8 cellular contexts compared by ENCODE assay signal in the genomic region with DNA sequence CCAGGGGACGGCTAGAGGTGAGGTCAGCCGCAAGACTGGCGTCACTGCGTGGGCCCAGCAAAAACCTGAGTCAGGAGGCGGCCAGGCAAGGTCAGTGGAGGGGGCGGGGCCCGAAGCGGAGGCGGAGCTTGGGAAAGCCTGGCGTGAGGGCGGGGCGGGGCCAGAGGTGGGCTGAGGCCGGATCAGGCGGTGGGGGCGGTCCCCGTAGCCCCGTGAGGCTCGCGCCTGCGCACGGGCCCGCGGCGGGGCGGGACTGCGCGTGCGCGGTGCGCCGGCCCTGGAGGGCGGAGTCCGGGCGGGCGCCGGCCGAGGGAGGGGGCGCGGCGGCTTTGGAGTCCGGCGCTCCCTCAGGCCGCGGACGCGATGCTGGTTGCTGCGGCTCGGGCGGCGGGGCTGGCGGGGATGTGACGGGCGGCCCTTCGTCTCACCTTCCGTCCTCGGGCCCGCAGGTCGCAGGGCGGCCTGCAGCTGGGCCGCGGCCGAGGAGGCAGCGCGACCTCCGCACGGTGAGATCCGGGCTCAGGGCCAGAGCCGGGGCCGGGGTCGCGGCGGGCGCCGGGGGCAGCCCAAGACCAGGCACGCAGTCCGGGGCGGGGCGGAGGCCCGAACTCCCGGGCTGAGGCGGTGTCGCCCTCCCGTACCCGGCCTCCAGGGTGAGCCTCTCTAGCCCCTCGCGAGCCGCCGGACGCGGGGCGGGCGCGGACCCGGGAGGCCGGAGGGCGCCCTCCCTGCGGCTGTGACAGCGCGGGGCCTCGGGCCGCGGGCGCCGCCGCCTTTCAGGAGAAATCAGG. TPM values are rescaled to one million over a fixed set of nuclear protein-coding genes. Genes with fewer than 3 reads are reported as not detected.
DNase-seq lines count a peak whose midpoint lies in the region; FAIRE-seq and TF ChIP-seq lines count a peak whose summit lies in the region.

A gene with protein sequence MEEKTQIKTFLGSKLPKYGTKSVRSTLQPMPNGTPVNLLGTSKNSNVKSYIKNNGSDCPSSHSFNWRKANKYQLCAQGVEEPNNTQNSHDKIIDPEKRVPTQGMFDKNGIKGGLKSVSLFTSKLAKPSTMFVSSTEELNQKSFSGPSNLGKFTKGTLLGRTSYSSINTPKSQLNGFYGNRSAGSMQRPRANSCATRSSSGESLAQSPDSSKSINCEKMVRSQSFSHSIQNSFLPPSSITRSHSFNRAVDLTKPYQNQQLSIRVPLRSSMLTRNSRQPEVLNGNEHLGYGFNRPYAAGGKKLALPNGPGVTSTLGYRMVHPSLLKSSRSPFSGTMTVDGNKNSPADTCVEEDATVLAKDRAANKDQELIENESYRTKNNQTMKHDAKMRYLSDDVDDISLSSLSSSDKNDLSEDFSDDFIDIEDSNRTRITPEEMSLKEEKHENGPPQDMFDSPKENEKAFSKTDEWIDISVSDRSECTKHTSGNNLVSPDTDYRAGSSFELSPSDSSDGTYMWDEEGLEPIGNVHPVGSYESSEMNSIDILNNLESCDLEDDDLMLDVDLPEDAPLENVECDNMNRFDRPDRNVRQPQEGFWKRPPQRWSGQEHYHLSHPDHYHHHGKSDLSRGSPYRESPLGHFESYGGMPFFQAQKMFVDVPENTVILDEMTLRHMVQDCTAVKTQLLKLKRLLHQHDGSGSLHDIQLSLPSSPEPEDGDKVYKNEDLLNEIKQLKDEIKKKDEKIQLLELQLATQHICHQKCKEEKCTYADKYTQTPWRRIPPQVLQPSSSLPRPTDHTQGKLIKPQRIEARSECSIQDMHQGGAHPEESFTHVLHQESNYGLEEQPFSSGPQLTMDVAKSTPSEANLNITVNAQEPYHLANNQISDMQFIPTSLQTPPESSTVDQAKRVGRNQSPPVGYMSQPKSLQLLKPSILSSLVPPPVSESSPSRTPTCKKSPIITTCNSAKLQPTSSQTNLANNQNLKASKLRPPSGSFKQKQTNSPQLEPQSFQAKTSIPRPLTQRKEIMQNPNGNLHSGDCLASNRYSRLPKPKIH (plus strand): TSS at position 287 of the 791 bp plus-strand sequence. CDS start 42,464 bp downstream, outside the sequence.

- peaks cover 42% of the 10 kb centered on the region; the same call in 1 of the 2 replicates for H3K79me2 ChIP-seq in OCI-LY7 (ENCODE audit: insufficient read depth, low read depth, low read length)

- no peaks in the 10 kb centered on the region for H3K36me3 ChIP-seq in OCI-LY7 (ENCODE audit: insufficient read depth, low read length)

- H3K9me3 ChIP-seq in OCI-LY7 (ENCODE audit: low read length): no peaks in the 10 kb centered on the region

- peaks cover 10% of the 10 kb centered on the region; the same call in 1 of the 2 replicates for H4K20me1 ChIP-seq in OCI-LY7 (ENCODE audit: insufficient read depth, low read length)

- CTCF ChIA-PET in OCI-LY7 (lab: Charles Lee; ENCODE audit: unreplicated experiment): no interaction called here

- H3K4me3 ChIP-seq in OCI-LY7 (ENCODE audit: low read depth, low read length, poor library complexity, severe bottlenecking) (peak within 1 kb of the TSS; percentile 86), epithelial cell of esophagus (ENCODE audit: low read length) (peak within 1 kb of the TSS; percentile 44)

- intact Hi-C loops in OCI-LY7 (cut with micrococcal nuclease; ENCODE audit: unreplicated experiment): loop anchor here (2.0 kb wide), 1 partner anchor 190 kb away; a partner anchor contains a TSS

- H3K4me1 ChIP-seq in OCI-LY7 (ENCODE audit: insufficient read depth, low read length, poor library complexity, severe bottlenecking): peaks cover 29% of the 10 kb centered on the region

- TF ChIP-seq CTCF in D721Med (IDR thresholded peaks at IDR 0.05; ENCODE audit: insufficient read depth, missing control alignments) (no peak), GM20000 (IDR thresholded peaks at IDR 0.05; ENCODE audit: extremely low read depth, missing control alignments) (no peak), OCI-LY7 (conservative IDR thresholded peaks at IDR 0.05; ENCODE audit: low read length) (peak; percentile 52), epithelial cell of esophagus (IDR thresholded peaks at IDR 0.05; ENCODE audit: insufficient read depth, low read depth, low read length, missing control alignments) (no peak)

- no TSS peak for BruUV-seq in OCI-LY7 (replicated peaks; lab: Mats Ljungman, UMichigan)

- H3K27ac ChIP-seq in OCI-LY7 (ENCODE audit: low read depth, low read length, poor library complexity, severe bottlenecking): peak within 1 kb of the TSS; percentile 73

- FAIRE-seq in D721Med (lab: Jason Lieb, UNC): no peak

- H2AFZ ChIP-seq in OCI-LY7 (ENCODE audit: low read length): peak within 1 kb of the TSS; percentile 84

- POLR2A ChIA-PET in OCI-LY7 (lab: Charles Lee): interaction anchor here (0.6 to 1.0 kb wide), 2 partner anchors 16 to 1532 kb away, joined by 3 read pairs; no protein-coding TSS in a partner anchor

- peak; percentile 90 for DNase-seq in D721Med (ENCODE audit: insufficient read length, low spot score)
- peak; percentile 99 for DNase-seq in GM20000 (ENCODE audit: low spot score)
- DNase-seq in HT-29 (ENCODE audit: low spot score): peak; percentile 92
- peak; percentile 91 for DNase-seq in OCI-LY7 (ENCODE audit: low spot score)
- peak; percentile 85 for DNase-seq in activated T-cell treated with anti-CD3 and anti-CD28 coated beads for 4 hours
- DNase-seq in epithelial cell of esophagus (ENCODE audit: low read depth): peak; percentile 95
- peak; percentile 97 for DNase-seq in mucosa of gallbladder (ENCODE audit: low spot score)
- DNase-seq in stimulated activated CD8-positive, alpha-beta memory T cell treated with anti-CD3 and anti-CD28 coated beads, Interleukin-4, amount 100 ng/mL, for 24 hours (ENCODE audit: low read depth): peak; percentile 96

- H3K9me2 ChIP-seq in OCI-LY7 (ENCODE audit: insufficient read depth, low read length): no peaks in the 10 kb centered on the region

- H3K4me2 ChIP-seq in OCI-LY7 (ENCODE audit: low read length): peak within 1 kb of the TSS; percentile 92

RNA-seq across cellular contexts. Expression of the gene that starts here (rescaled TPM):
- total RNA-seq in HT-29 (2014; rRNA removed; shearing (Covaris generic)): 2.7 and 7.4 TPM in 2 replicates
- total RNA-seq in OCI-LY7 (2014; rRNA removed; shearing (Covaris generic)): 11.1 and 15.9 TPM in 2 replicates
- 30.1 and 33.3 TPM in 2 replicates for total RNA-seq in OCI-LY7 (2022)
- 54.5 TPM for total RNA-seq in mucosa of gallbladder

Comparison
In these comparisons a context has a peak if more than half of its experiments do, and no peak if none do; other contexts are left out.
1. Peak in every context shown above with its lines: DNase-seq, H3K4me3 ChIP-seq and H3K27ac ChIP-seq.